In the genomic region with DNA sequence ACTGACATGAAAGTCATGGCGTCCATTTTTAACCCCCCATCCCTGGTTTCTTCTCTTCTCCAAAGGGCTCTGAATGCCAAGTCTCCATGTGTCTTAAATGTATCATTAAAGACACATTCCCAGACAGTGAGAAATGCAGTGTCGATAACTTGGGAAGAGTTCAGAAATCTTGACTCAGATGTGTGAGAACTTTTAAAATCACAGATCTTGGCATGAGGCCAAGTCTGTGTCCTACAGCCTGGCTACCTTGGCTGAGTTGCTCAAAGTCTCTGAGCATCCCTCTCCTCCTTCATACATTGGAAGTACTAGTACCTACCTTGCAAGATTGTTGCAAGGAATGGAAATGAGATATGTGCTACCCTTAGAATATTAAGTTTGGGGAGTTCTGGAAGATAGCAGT, we compare ENCODE assay signal across 29 cellular contexts.
"Had no signal": no experiment of that assay in that cellular context is flagged by ENCODE, and none has a peak within 500 bp of the region (broad histone marks: within the 10 kb centered on the region; RNA-seq: fewer than 3 reads in every experiment).

No MANE protein-coding gene starts in this region.

- H3K79me2 ChIP-seq: parathyroid adenoma had no signal

- H3K4me3 Mint-ChIP-seq: dendritic cell treated with granulocyte-macrophage colony-stimulating factor and Interleukin-4, amounts not matched to agents 40 ng/mL and 50 ng/mL, for 4 days; endodermal cell; mesothelial cell of epicardium; naive B cell; nephron; neural progenitor cell; stimulated activated memory B cell treated with anti-CD40 and anti-IgM and Interleukin-4, amounts not matched to agents 10 μg/mL and 1 μg/mL and 100 μg/mL, for 72 hours; stimulated activated naive CD8-positive, alpha-beta T cell treated with anti-CD3 and anti-CD28 coated beads, Interleukin-15, Interleukin-2, amounts not matched to agents 100 ng/mL and 50 ng/mL, for 24 hours had no signal

- H3K27ac Mint-ChIP-seq: dendritic cell treated with granulocyte-macrophage colony-stimulating factor and Interleukin-4, amounts not matched to agents 40 ng/mL and 50 ng/mL, for 4 days; endodermal cell; mesothelial cell of epicardium; nephron; progenitor cell of endocrine pancreas; stimulated activated memory B cell treated with anti-CD40 and anti-IgM and Interleukin-4, amounts not matched to agents 10 μg/mL and 1 μg/mL and 100 μg/mL, for 72 hours; stimulated activated naive CD8-positive, alpha-beta T cell treated with anti-CD3 and anti-CD28 coated beads, Interleukin-15, Interleukin-2, amounts not matched to agents 100 ng/mL and 50 ng/mL, for 24 hours had no signal

- H3K36me3 Mint-ChIP-seq: mesothelial cell of epicardium; naive B cell; stimulated activated memory B cell treated with anti-CD40 and anti-IgM and Interleukin-4, amounts not matched to agents 10 μg/mL and 1 μg/mL and 100 μg/mL, for 72 hours had no signal

- H3K36me3 ChIP-seq: colonic mucosa, gastrocnemius medialis, left lung, neural progenitor cell, thoracic aorta, tibial nerve, upper lobe of left lung, vagina had no signal

- H3K27me3 Mint-ChIP-seq: dendritic cell treated with granulocyte-macrophage colony-stimulating factor and Interleukin-4, amounts not matched to agents 40 ng/mL and 50 ng/mL, for 4 days; naive B cell; stimulated activated memory B cell treated with anti-CD40 and anti-IgM and Interleukin-4, amounts not matched to agents 10 μg/mL and 1 μg/mL and 100 μg/mL, for 72 hours; stimulated activated naive CD8-positive, alpha-beta T cell treated with anti-CD3 and anti-CD28 coated beads, Interleukin-15, Interleukin-2, amounts not matched to agents 100 ng/mL and 50 ng/mL, for 24 hours had no signal

- H3K9me3 Mint-ChIP-seq: endodermal cell, mesothelial cell of epicardium, nephron, neural progenitor cell had no signal

- DNase-seq: colonic mucosa; effector CD8-positive, alpha-beta T cell; endodermal cell; foreskin fibroblast; gastrocnemius medialis; head of caudate nucleus; kidney; left cardiac atrium; left lung; mesenchymal stem cell; mucosa of descending colon; naive B cell; stimulated activated CD4-positive, alpha-beta T cell treated with anti-CD3 and anti-CD28 coated beads, Interleukin-2, amount 100 ng/mL, for 24 hours; stimulated activated CD4-positive, alpha-beta T cell treated with anti-CD3 and anti-CD28 coated beads, Interleukin-4, amount 100 ng/mL, for 24 hours; upper lobe of left lung had no signal

- ATAC-seq: esophagus mucosa; gastrocnemius medialis; left cardiac atrium; left lung; mucosa of descending colon; sciatic nerve; stimulated activated memory B cell treated with anti-CD40 and anti-IgM and Interleukin-4, amounts not matched to agents 10 μg/mL and 1 μg/mL and 100 μg/mL, for 72 hours had no signal

- H3K4me1 ChIP-seq: colonic mucosa, gastrocnemius medialis, left lung, parathyroid adenoma, tibial nerve, upper lobe of left lung, vagina had no signal

- H3K9me3 ChIP-seq: colonic mucosa, gastrocnemius medialis, mucosa of descending colon, thoracic aorta, tibial nerve, upper lobe of left lung, vagina had no signal

- H2AFZ ChIP-seq: parathyroid adenoma had no signal

- H3K27ac ChIP-seq: colonic mucosa, epithelial cell of prostate, gastrocnemius medialis, left lung, neural progenitor cell, parathyroid adenoma, thoracic aorta, tibial nerve, upper lobe of left lung, vagina had no signal

- FAIRE-seq: kidney had no signal

- H3K4me1 Mint-ChIP-seq: mesothelial cell of epicardium; naive B cell; nephron; stimulated activated memory B cell treated with anti-CD40 and anti-IgM and Interleukin-4, amounts not matched to agents 10 μg/mL and 1 μg/mL and 100 μg/mL, for 72 hours had no signal

- H3K27me3 ChIP-seq: colonic mucosa, gastrocnemius medialis, left lung, neural progenitor cell, tibial nerve, upper lobe of left lung, vagina had no signal

- H3K4me3 ChIP-seq: colonic mucosa, gastrocnemius medialis, left lung, mucosa of descending colon, neural progenitor cell, thoracic aorta, tibial nerve, upper lobe of left lung, vagina had no signal

- H3K9ac ChIP-seq: neural progenitor cell, parathyroid adenoma had no signal
